In genomic region chr1:228109962-228110488, GRCh38 we compare ENCODE assay signal across 6 cellular contexts. TPM values are rescaled to one million over a fixed set of nuclear protein-coding genes. Genes with fewer than 3 reads are reported as not detected.
DNase-seq lines count a peak whose midpoint lies in the region; ATAC-seq and TF ChIP-seq lines count a peak whose summit lies in the region.

No MANE protein-coding gene starts in this region.

- ATAC-seq in HG02885 (IDR thresholded peaks at IDR 0.05; ENCODE audit: poor library complexity, unreplicated experiment): no peak

- TF ChIP-seq POLR2A in breast epithelium (IDR thresholded peaks at IDR 0.05): no peak

- TF ChIP-seq EP300 in neural cell (conservative IDR thresholded peaks at IDR 0.05; ENCODE audit: poor library complexity, severe bottlenecking): no peak

- H3K9me2 ChIP-seq in neural cell (ENCODE audit: insufficient read depth, low read length): no peaks in the 10 kb centered on the region

- H3K9me3 ChIP-seq in breast epithelium (no peaks in the 10 kb centered on the region), neural cell (ENCODE audit: low read length) (no peaks in the 10 kb centered on the region)

- peak overlapping the region; percentile 88 for H3K9ac ChIP-seq in neural cell (ENCODE audit: low read length)

- intact Hi-C loops in breast epithelium (cut with DNase I; ENCODE audit: low total_unique reads): no loop called here

- peak overlapping the region; percentile 92 for H3K4me3 Mint-ChIP-seq in T-helper 2 cell treated with Interferon-gamma antibody and Interleukin-4, amounts not matched to agents 5 μg/mL and 100 μg/mL, for 36 hours

- H3F3A ChIP-seq in neural cell (ENCODE audit: insufficient read depth, low read length, poor library complexity, severe bottlenecking): no peaks in the 10 kb centered on the region

- no peak for TF ChIP-seq RAD21 in neural cell (conservative IDR thresholded peaks at IDR 0.05)

- no peak for TF ChIP-seq CTCF in breast epithelium (IDR thresholded peaks at IDR 0.05)
- no peak for TF ChIP-seq CTCF in neural cell (IDR thresholded peaks at IDR 0.05; ENCODE audit: poor library complexity, severe bottlenecking)

- H3K4me3 ChIP-seq in breast epithelium (peak overlapping the region; percentile 74 to 99 (median 93)), neural cell (ENCODE audit: low read length) (peak overlapping the region; percentile 82)

- peaks cover 7 to 9% of the 10 kb centered on the region in 2 donors for H3K4me1 ChIP-seq in breast epithelium

- no peak for DNase-seq in T-helper 2 cell treated with Interferon-gamma antibody and Interleukin-4, amounts not matched to agents 5 μg/mL and 100 μg/mL, for 36 hours (ENCODE audit: low spot score)
- DNase-seq in T-helper 2 cell (no peak), breast epithelium (ENCODE audit: low spot score in 2 of 2) (no peak), amniotic stem cell (lab: John Stamatoyannopoulos, UW) (no peak)

- peak overlapping the region; percentile 95 for H3K27ac Mint-ChIP-seq in T-helper 2 cell treated with Interferon-gamma antibody and Interleukin-4, amounts not matched to agents 5 μg/mL and 100 μg/mL, for 36 hours

- H3K36me3 ChIP-seq in breast epithelium: no peaks in the 10 kb centered on the region
- no peaks in the 10 kb centered on the region for H3K36me3 ChIP-seq in neural cell (ENCODE audit: insufficient read depth, low read length)

- H3K4me1 Mint-ChIP-seq in T-helper 2 cell treated with Interferon-gamma antibody and Interleukin-4, amounts not matched to agents 5 μg/mL and 100 μg/mL, for 36 hours (ENCODE audit: low read depth): peaks cover 16% of the 10 kb centered on the region

- peaks cover 18% of the 10 kb centered on the region for H3K79me2 ChIP-seq in neural cell (replicated peaks; ENCODE audit: insufficient read depth, low read length)

- no peaks in the 10 kb centered on the region for H3K27me3 Mint-ChIP-seq in T-helper 2 cell treated with Interferon-gamma antibody and Interleukin-4, amounts not matched to agents 5 μg/mL and 100 μg/mL, for 36 hours (ENCODE audit: low read depth)

- H3K4me2 ChIP-seq in neural cell (ENCODE audit: low read length): peak overlapping the region; percentile 84

- H3K36me3 Mint-ChIP-seq in T-helper 2 cell treated with Interferon-gamma antibody and Interleukin-4, amounts not matched to agents 5 μg/mL and 100 μg/mL, for 36 hours (ENCODE audit: low read depth): peaks cover 6% of the 10 kb centered on the region

- H3K27ac ChIP-seq in breast epithelium (peak overlapping the region; percentile 94 to 97), neural cell (ENCODE audit: low read length) (peak overlapping the region; percentile 76)

- H2AFZ ChIP-seq in neural cell (ENCODE audit: low read depth, low read length): peak overlapping the region; percentile 77

- H3K27me3 ChIP-seq in breast epithelium (no peaks in the 10 kb centered on the region), neural cell (ENCODE audit: insufficient read depth, low read depth, low read length) (no peaks in the 10 kb centered on the region)

- no peaks in the 10 kb centered on the region for H4K20me1 ChIP-seq in neural cell (ENCODE audit: insufficient read depth)

- H3K9me3 Mint-ChIP-seq in T-helper 2 cell treated with Interferon-gamma antibody and Interleukin-4, amounts not matched to agents 5 μg/mL and 100 μg/mL, for 36 hours: no peaks in the 10 kb centered on the region

TF ChIP-seq in neural cell, 6 proteins besides CTCF, POLR2A, EP300 and RAD21:
- TF ChIP-seq, protein P1, sequence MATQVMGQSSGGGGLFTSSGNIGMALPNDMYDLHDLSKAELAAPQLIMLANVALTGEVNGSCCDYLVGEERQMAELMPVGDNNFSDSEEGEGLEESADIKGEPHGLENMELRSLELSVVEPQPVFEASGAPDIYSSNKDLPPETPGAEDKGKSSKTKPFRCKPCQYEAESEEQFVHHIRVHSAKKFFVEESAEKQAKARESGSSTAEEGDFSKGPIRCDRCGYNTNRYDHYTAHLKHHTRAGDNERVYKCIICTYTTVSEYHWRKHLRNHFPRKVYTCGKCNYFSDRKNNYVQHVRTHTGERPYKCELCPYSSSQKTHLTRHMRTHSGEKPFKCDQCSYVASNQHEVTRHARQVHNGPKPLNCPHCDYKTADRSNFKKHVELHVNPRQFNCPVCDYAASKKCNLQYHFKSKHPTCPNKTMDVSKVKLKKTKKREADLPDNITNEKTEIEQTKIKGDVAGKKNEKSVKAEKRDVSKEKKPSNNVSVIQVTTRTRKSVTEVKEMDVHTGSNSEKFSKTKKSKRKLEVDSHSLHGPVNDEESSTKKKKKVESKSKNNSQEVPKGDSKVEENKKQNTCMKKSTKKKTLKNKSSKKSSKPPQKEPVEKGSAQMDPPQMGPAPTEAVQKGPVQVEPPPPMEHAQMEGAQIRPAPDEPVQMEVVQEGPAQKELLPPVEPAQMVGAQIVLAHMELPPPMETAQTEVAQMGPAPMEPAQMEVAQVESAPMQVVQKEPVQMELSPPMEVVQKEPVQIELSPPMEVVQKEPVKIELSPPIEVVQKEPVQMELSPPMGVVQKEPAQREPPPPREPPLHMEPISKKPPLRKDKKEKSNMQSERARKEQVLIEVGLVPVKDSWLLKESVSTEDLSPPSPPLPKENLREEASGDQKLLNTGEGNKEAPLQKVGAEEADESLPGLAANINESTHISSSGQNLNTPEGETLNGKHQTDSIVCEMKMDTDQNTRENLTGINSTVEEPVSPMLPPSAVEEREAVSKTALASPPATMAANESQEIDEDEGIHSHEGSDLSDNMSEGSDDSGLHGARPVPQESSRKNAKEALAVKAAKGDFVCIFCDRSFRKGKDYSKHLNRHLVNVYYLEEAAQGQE (IDR thresholded peaks at IDR 0.05; ENCODE audit: borderline replicate concordance): no peak
- no peak for TF ChIP-seq MXI1 (conservative IDR thresholded peaks at IDR 0.05; ENCODE audit: poor library complexity, severe bottlenecking)
- TF ChIP-seq EZH2 (IDR thresholded peaks at IDR 0.05; ENCODE audit: borderline replicate concordance, insufficient read depth, low read length, poor library complexity, severe bottlenecking): no peak
- TF ChIP-seq SMC3 (conservative IDR thresholded peaks at IDR 0.05; ENCODE audit: poor library complexity): no peak
- no peak for TF ChIP-seq TAF1 (IDR thresholded peaks at IDR 0.05; ENCODE audit: low read depth)
- no peak for TF ChIP-seq POLR2AphosphoS5 (IDR thresholded peaks at IDR 0.05)

RNA-seq across cellular contexts. Expression of gene MRPL55, which starts 0.9 kb away (rescaled TPM):
- 100 to 1,000 TPM in 2 of 3 donors, 10 to 100 TPM in 1; 76.4 to 108 (median 102) TPM for total RNA-seq in breast epithelium
- polyA plus RNA-seq in neural cell: 168 and 178 TPM in 2 replicates
- polyA minus RNA-seq in neural cell: 39.2 and 54.3 TPM in 2 replicates

RNA-seq across cellular contexts. Expression of gene C1orf35, which starts 6.9 kb away (rescaled TPM):
- total RNA-seq in breast epithelium: 10 to 100 TPM; 11.5 to 17.0 (median 15.7) TPM
- 32.8 and 37.5 TPM in 2 replicates for polyA plus RNA-seq in neural cell
- 12.3 and 12.7 TPM in 2 replicates for polyA minus RNA-seq in neural cell

RNA-seq across cellular contexts. Expression of gene ARF1, which starts 27.5 kb away (rescaled TPM):
- total RNA-seq in breast epithelium: 100 to 1,000 TPM; 263 to 295 (median 292) TPM
- polyA plus RNA-seq in neural cell: 168 and 202 TPM in 2 replicates
- polyA minus RNA-seq in neural cell: 152 and 156 TPM in 2 replicates

RNA-seq across cellular contexts. Expression of gene GUK1, which starts 30.1 kb away (rescaled TPM):
- 100 to 1,000 TPM; 218 to 413 (median 333) TPM for total RNA-seq in breast epithelium
- 502 and 527 TPM in 2 replicates for polyA plus RNA-seq in neural cell
- 186 and 206 TPM in 2 replicates for polyA minus RNA-seq in neural cell

RNA-seq across cellular contexts. Expression of gene GJC2, which starts 39.7 kb away (rescaled TPM):
- 1 to 10 TPM; 1.3 TPM for total RNA-seq in breast epithelium
- 1.7 and 2.3 TPM in 2 replicates for polyA plus RNA-seq in neural cell
- 1.7 and 2.4 TPM in 2 replicates for polyA minus RNA-seq in neural cell
